In the genomic region with DNA sequence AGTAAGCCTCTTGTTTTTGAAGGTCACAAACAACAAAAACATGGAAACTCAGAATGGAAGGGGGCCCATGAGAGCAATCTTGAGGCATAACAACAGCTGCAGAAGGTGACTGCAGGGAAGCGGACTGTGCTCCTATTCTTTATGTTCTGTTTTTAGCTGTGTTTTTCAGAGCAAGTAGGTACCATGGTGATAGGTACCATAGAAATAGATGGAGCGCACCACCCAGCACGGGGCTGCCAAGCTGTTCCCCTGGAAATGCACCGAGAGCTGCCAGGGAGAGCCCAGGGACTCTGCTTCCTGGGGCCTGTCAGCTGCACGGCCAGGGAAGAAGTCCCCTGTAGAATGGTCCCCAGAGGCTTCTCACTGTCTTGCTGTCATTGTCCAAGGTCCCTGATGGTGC, we compare ENCODE assay signal across 32 cellular contexts. TPM values are rescaled to one million over a fixed set of nuclear protein-coding genes. Genes with fewer than 3 reads are reported as not detected.
DNase-seq lines count a peak whose midpoint lies in the region; ATAC-seq and TF ChIP-seq lines count a peak whose summit lies in the region.
"Had no signal": no experiment of that assay in that cellular context is flagged by ENCODE, and none has a peak within 500 bp of the region (broad histone marks: within the 10 kb centered on the region; RNA-seq: fewer than 3 reads in every experiment).

No MANE protein-coding gene starts in this region.

- no peak for ATAC-seq in CD4-positive, CD25-positive, alpha-beta regulatory T cell (ENCODE audit: low read depth in 2 of 2)
- peak; percentile 65 to 77 (median 70) for ATAC-seq in heart left ventricle
- no peak for ATAC-seq in HG03342 (IDR thresholded peaks at IDR 0.05; ENCODE audit: unreplicated experiment)
- ATAC-seq in WTC11, result no peak
- ATAC-seq: sciatic nerve; SK-N-SH treated with all-trans-retinoic acid at 6 μM for 48 hours; stimulated activated memory B cell treated with anti-CD40 and anti-IgM and Interleukin-4, amounts not matched to agents 10 μg/mL and 1 μg/mL and 100 μg/mL, for 72 hours had no signal

- H3K4me3 Mint-ChIP-seq in CD4-positive, CD25-positive, alpha-beta regulatory T cell, result no peak overlapping the region
- no peak overlapping the region for H3K4me3 Mint-ChIP-seq in WTC11
- H3K4me3 Mint-ChIP-seq: activated naive CD4-positive, alpha-beta T cell treated with anti-CD3 and anti-CD28 coated beads, Interleukin-2, amount 50 U/mL, for 24 hours; central memory CD8-positive, alpha-beta T cell; neural crest cell; stimulated activated memory B cell treated with anti-CD40 and anti-IgM and Interleukin-4, amounts not matched to agents 10 μg/mL and 1 μg/mL and 100 μg/mL, for 72 hours; T-helper 2 cell treated with Interferon-gamma antibody and Interleukin-4, amounts not matched to agents 5 μg/mL and 100 μg/mL, for 36 hours had no signal

- no peak overlapping the region for H3K27ac ChIP-seq in CD4-positive, CD25-positive, alpha-beta regulatory T cell (ENCODE audit: insufficient read depth, low read length, poor library complexity, severe bottlenecking)
- H3K27ac ChIP-seq in RWPE1 (peak overlapping the region; percentile 19), heart left ventricle (peak overlapping the region in 9 of 12 donors; percentile 15 to 74 (median 45))
- H3K27ac ChIP-seq: parathyroid adenoma, thoracic aorta, uterus, VCaP had no signal

- H3K4me1 ChIP-seq in CD4-positive, CD25-positive, alpha-beta regulatory T cell (ENCODE audit: control insufficient read depth, insufficient read depth, low read length, poor library complexity, severe bottlenecking), result peaks cover 17% of the 10 kb centered on the region
- H3K4me1 ChIP-seq in heart left ventricle, result peaks cover 2 to 68% (median 42%) of the 10 kb centered on the region in 12 donors
- H3K4me1 ChIP-seq: parathyroid adenoma had no signal

- no peaks in the 10 kb centered on the region for H3K9me3 Mint-ChIP-seq in CD4-positive, CD25-positive, alpha-beta regulatory T cell
- H3K9me3 Mint-ChIP-seq in WTC11, result no peaks in the 10 kb centered on the region
- H3K9me3 Mint-ChIP-seq: activated naive CD4-positive, alpha-beta T cell treated with anti-CD3 and anti-CD28 coated beads, Interleukin-2, amount 50 U/mL, for 24 hours; activated T-helper 2 cell treated with anti-CD3 and anti-CD28 coated beads, Interferon-gamma antibody, Interleukin-2, Interleukin-4, amounts not matched to agents 10 μg/mL and 5 μg/mL and 100 μg/mL, durations not matched to agents 14 hours and 24 hours and 36 hours; central memory CD8-positive, alpha-beta T cell; neural crest cell; stimulated activated memory B cell treated with anti-CD40 and anti-IgM and Interleukin-4, amounts not matched to agents 10 μg/mL and 1 μg/mL and 100 μg/mL, for 72 hours; T-helper 2 cell treated with Interferon-gamma antibody and Interleukin-4, amounts not matched to agents 5 μg/mL and 100 μg/mL, for 36 hours had no signal

- no peak for DNase-seq in CD4-positive, CD25-positive, alpha-beta regulatory T cell
- DNase-seq in RWPE1 (ENCODE audit: low spot score), result no peak
- DNase-seq in heart left ventricle, result peak in 1 of 5 donors; percentile 59
- DNase-seq in nucleus accumbens (lab: John Stamatoyannopoulos, UW), result peak in 34 of 56 donors; percentile 13 to 84 (median 42)
- no peak for DNase-seq in NCI-H1436 treated with DMSO at 0.1 percent for 48 hours (lab: John Stamatoyannopoulos, UW)
- DNase-seq in NCI-H524 treated with DMSO at 0.1 percent for 48 hours (lab: John Stamatoyannopoulos, UW), result no peak
- no peak for DNase-seq in WTC11 (ENCODE audit: low spot score)
- DNase-seq: activated CD4-positive, alpha-beta T cell treated with anti-CD3 and anti-CD28 coated beads for 48 hours; dermis blood vessel endothelial cell; DMS79; GDM1; HCEC 1CT; islet precursor cell; KG1; NCI-H1417 treated with DMSO at 0.1 percent for 48 hours; NCI-H446 treated with DMSO at 0.1 percent for 48 hours; stimulated activated CD4-positive, alpha-beta T cell treated with anti-CD3 and anti-CD28 coated beads, Interleukin-12 subunit alpha, Interleukin-12 subunit beta, amount 100 ng/mL, for 4 hours; stimulated activated CD4-positive, alpha-beta T cell treated with anti-CD3 and anti-CD28 coated beads, Interleukin-4, amount 100 ng/mL, for 24 hours; uterus had no signal

- H3K4me1 Mint-ChIP-seq in CD4-positive, CD25-positive, alpha-beta regulatory T cell, result peaks cover 6 to 34% (median 18%) of the 10 kb centered on the region in 4 donors
- H3K4me1 Mint-ChIP-seq in WTC11, result no peaks in the 10 kb centered on the region

- no peak for TF ChIP-seq POLR2A in heart left ventricle (IDR thresholded peaks at IDR 0.05)

- CTCF ChIA-PET in RWPE1 (lab: Yijun Ruan, JAX), result interaction anchor here (0.6 kb wide), 1 partner anchor 247 kb away, joined by 6 read pairs; no protein-coding TSS in a partner anchor
- CTCF ChIA-PET in WTC11 (lab: Charles Lee), result interaction anchor here (1.5 kb wide), 1 partner anchor 26 kb away, joined by 4 read pairs; no protein-coding TSS in a partner anchor

- no peaks in the 10 kb centered on the region for H3K27me3 ChIP-seq in CD4-positive, CD25-positive, alpha-beta regulatory T cell (ENCODE audit: control insufficient read depth, insufficient read depth, low read length)
- H3K27me3 ChIP-seq in heart left ventricle, result no peaks in the 10 kb centered on the region
- H3K27me3 ChIP-seq: uterus had no signal

- H3K36me3 ChIP-seq in CD4-positive, CD25-positive, alpha-beta regulatory T cell (ENCODE audit: control insufficient read depth, insufficient read depth, low read length), result peaks cover 43% of the 10 kb centered on the region
- H3K36me3 ChIP-seq in heart left ventricle, result peaks cover 0 to 63% (median 42%) of the 10 kb centered on the region in 9 donors
- H3K36me3 ChIP-seq: thoracic aorta, uterus had no signal

- H3K4me3 ChIP-seq in CD4-positive, CD25-positive, alpha-beta regulatory T cell (ENCODE audit: low read depth, low read length), result no peak overlapping the region
- no peak overlapping the region for H3K4me3 ChIP-seq in heart left ventricle
- H3K4me3 ChIP-seq: lung, thoracic aorta, uterus had no signal

- H3K36me3 Mint-ChIP-seq in CD4-positive, CD25-positive, alpha-beta regulatory T cell, result peaks cover 35% of the 10 kb centered on the region
- peaks cover 10% of the 10 kb centered on the region for H3K36me3 Mint-ChIP-seq in WTC11

- no peaks in the 10 kb centered on the region for H3K27me3 Mint-ChIP-seq in CD4-positive, CD25-positive, alpha-beta regulatory T cell
- H3K27me3 Mint-ChIP-seq in WTC11 (ENCODE audit: low read depth), result no peaks in the 10 kb centered on the region
- H3K27me3 Mint-ChIP-seq: activated naive CD4-positive, alpha-beta T cell treated with anti-CD3 and anti-CD28 coated beads, Interleukin-2, amount 50 U/mL, for 24 hours; central memory CD8-positive, alpha-beta T cell; stimulated activated memory B cell treated with anti-CD40 and anti-IgM and Interleukin-4, amounts not matched to agents 10 μg/mL and 1 μg/mL and 100 μg/mL, for 72 hours had no signal

- 50 to 86% (median 55%) methylated on average over 4 to 5 of the region's 5 CpGs for WGBS in heart left ventricle, 4 donors

- H3K9me3 ChIP-seq in CD4-positive, CD25-positive, alpha-beta regulatory T cell (ENCODE audit: control insufficient read depth in 2 of 2, low read length in 2 of 2), result no peaks in the 10 kb centered on the region
- H3K9me3 ChIP-seq in heart left ventricle, result no peaks in the 10 kb centered on the region
- H3K9me3 ChIP-seq: thoracic aorta, uterus had no signal

- no peak for TF ChIP-seq CTCF in RWPE1 (conservative IDR thresholded peaks at IDR 0.05; ENCODE audit: low read depth)
- TF ChIP-seq CTCF in heart left ventricle (IDR thresholded peaks at IDR 0.05), result no peak
- TF ChIP-seq CTCF in WTC11 (IDR thresholded peaks at IDR 0.05), result no peak

- peak overlapping the region in 2 of 3 donors; percentile 11 to 64 for H3K27ac Mint-ChIP-seq in CD4-positive, CD25-positive, alpha-beta regulatory T cell
- no peak overlapping the region for H3K27ac Mint-ChIP-seq in WTC11
- H3K27ac Mint-ChIP-seq: activated naive CD4-positive, alpha-beta T cell treated with anti-CD3 and anti-CD28 coated beads, Interleukin-2, amount 50 U/mL, for 24 hours; activated T-helper 2 cell treated with anti-CD3 and anti-CD28 coated beads, Interferon-gamma antibody, Interleukin-2, Interleukin-4, amounts not matched to agents 10 μg/mL and 5 μg/mL and 100 μg/mL, durations not matched to agents 14 hours and 24 hours and 36 hours; stimulated activated memory B cell treated with anti-CD40 and anti-IgM and Interleukin-4, amounts not matched to agents 10 μg/mL and 1 μg/mL and 100 μg/mL, for 72 hours had no signal

- intact Hi-C loops in heart left ventricle (cut with DNase I), result no loop called here

- POLR2A ChIA-PET in RWPE1 (lab: Yijun Ruan, JAX; ENCODE audit: low non-redundant PET), result no interaction called here
- POLR2A ChIA-PET in WTC11 (lab: Charles Lee), result no interaction called here

TF ChIP-seq in WTC11, 78 proteins besides CTCF, POLR2A, EP300 and RAD21:
- no peak for TF ChIP-seq TEAD4 (CRISPR knock-in tag; IDR thresholded peaks at IDR 0.05)
- no peak for TF ChIP-seq FOXK1 (CRISPR knock-in tag; IDR thresholded peaks at IDR 0.05)

RNA-seq across cellular contexts. Expression of gene DGLUCY, which starts 32.8 kb away (rescaled TPM):
- total RNA-seq in CD4-positive, CD25-positive, alpha-beta regulatory T cell, result 120 TPM
- 10 to 100 TPM; 45.2 to 62.7 (median 56.9) TPM for polyA plus RNA-seq in CD4-positive, CD25-positive, alpha-beta regulatory T cell
- 100 to 1,000 TPM; 120 to 234 (median 184) TPM for total RNA-seq in heart left ventricle
- polyA plus RNA-seq in heart left ventricle, result 100 to 1,000 TPM in 1 of 2 donors, 10 to 100 TPM in 1; 53.7 to 128 TPM
- total RNA-seq in WTC11 (2021), result 35.4 to 38.7 TPM (median 36.9 TPM) in 3 replicates

Comparison
In these comparisons a context has a peak if more than half of its experiments do, and no peak if none do; other contexts are left out.
1. ATAC-seq: peak in heart left ventricle (4 of 4); none in CD4-positive, CD25-positive, alpha-beta regulatory T cell (0 of 2), HG03342 (single experiment) and WTC11 (single experiment).
2. DNase-seq: peak in nucleus accumbens (34 of 56); none in CD4-positive, CD25-positive, alpha-beta regulatory T cell (0 of 3), RWPE1 (single experiment), NCI-H1436 treated with DMSO at 0.1 percent for 48 hours (single experiment), NCI-H524 treated with DMSO at 0.1 percent for 48 hours (single experiment) and WTC11 (single experiment).